9 cellular contexts compared by ENCODE assay signal in the genomic region with DNA sequence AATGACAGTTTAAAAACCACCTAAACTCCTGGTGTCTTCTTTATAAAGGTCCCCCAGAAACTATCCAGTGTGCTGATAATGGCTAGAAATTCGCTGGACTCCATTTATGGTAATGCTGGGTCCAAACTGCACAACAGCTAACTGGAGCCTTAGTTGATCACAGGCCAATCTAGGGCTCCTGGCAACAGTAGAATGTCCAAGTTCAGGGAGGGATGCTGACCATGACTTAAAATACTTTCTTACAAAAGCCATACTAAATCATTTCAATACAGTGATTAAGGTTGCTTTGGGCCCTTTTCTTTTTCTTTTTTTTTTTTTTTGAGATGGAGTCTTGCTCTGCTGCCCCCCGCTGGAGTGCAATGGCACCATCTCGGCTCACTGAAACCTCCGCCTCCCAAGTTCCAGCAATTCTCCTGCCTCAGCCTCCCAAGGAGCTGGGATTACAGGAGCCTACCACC. TPM values are rescaled to one million over a fixed set of nuclear protein-coding genes. Genes with fewer than 3 reads are reported as not detected.
A peak's percentile ranks its signal among the peaks of the same experiment; 100 is the strongest.
DNase-seq lines count a peak whose midpoint lies in the region; ATAC-seq, FAIRE-seq and TF ChIP-seq lines count a peak whose summit lies in the region.
"Had no signal": no experiment of that assay in that cellular context is flagged by ENCODE, and none has a peak within 500 bp of the region (broad histone marks: within the 10 kb centered on the region; RNA-seq: fewer than 3 reads in every experiment).

No MANE protein-coding gene starts in this region.

- H3K4me1 ChIP-seq in mammary epithelial cell (ENCODE audit: insufficient read depth, low read length), result peaks cover 15% of the 10 kb centered on the region

- in situ Hi-C loops in mammary epithelial cell (cut with MboI; ENCODE audit: low sequenced_read_pairs in 2 of 2), result no loop called here

- 97% methylated on average over 2 of the region's 4 CpGs for WGBS in mammary epithelial cell (ENCODE audit: low coverage, missing lambda C conversion rate)

- BruUV-seq in mammary epithelial cell (replicated peaks; lab: Mats Ljungman, UMichigan), result no TSS peak

- CTCF ChIA-PET in mammary epithelial cell (lab: Charles Lee; ENCODE audit: low non-redundant PET), result no interaction called here

- no peak for ATAC-seq in GM21717 (IDR thresholded peaks at IDR 0.05; ENCODE audit: unreplicated experiment)
- ATAC-seq: T-cell had no signal

- H3K27me3 Mint-ChIP-seq in neural crest cell (ENCODE audit: low read depth), result no peaks in the 10 kb centered on the region
- H3K27me3 Mint-ChIP-seq: T-cell had no signal

- H3K27me3 ChIP-seq in mammary epithelial cell (ENCODE audit: insufficient read depth, low read length), result no peaks in the 10 kb centered on the region

- H3K4me3 ChIP-seq in mammary epithelial cell (replicated peaks in 1 of 3; ENCODE audit: insufficient read depth in 1 of 3, low read depth in 2 of 3, low read length in 3 of 3), result no peak overlapping the region

- no peaks in the 10 kb centered on the region for H3K9me3 Mint-ChIP-seq in neural crest cell
- H3K9me3 Mint-ChIP-seq: T-cell had no signal

- DNase-seq in D341Med (ENCODE audit: low spot score) (peak; percentile 36), HT-29 (ENCODE audit: low spot score) (peak; percentile 25), mammary epithelial cell (no peak), neural crest cell (ENCODE audit: low read depth, low spot score) (peak; percentile 17), epidermal melanocyte (ENCODE audit: insufficient read length, low spot score) (no peak), GM12891 (ENCODE audit: insufficient read length, low spot score) (no peak), SW 1271 (lab: John Stamatoyannopoulos, UW) (no peak)

- no peak overlapping the region for H2AFZ ChIP-seq in mammary epithelial cell (ENCODE audit: low read depth, low read length)

- no peaks in the 10 kb centered on the region for H3K36me3 ChIP-seq in mammary epithelial cell (ENCODE audit: insufficient read depth, low read length)

- H3K9me3 ChIP-seq in mammary epithelial cell (replicated peaks; ENCODE audit: insufficient read depth, low read length), result no peaks in the 10 kb centered on the region

- no peak overlapping the region for H3K27ac Mint-ChIP-seq in neural crest cell (ENCODE audit: unreplicated experiment)
- H3K27ac Mint-ChIP-seq: T-cell had no signal

- dilution Hi-C loops in mammary epithelial cell (cut with HindIII; ENCODE audit: low sequenced_read_pairs), result no loop called here

- no peak overlapping the region for H3K4me2 ChIP-seq in mammary epithelial cell (ENCODE audit: insufficient read depth, low read depth, low read length)

- H3K79me2 ChIP-seq in mammary epithelial cell (ENCODE audit: insufficient read depth, low read length), result no peaks in the 10 kb centered on the region

- no peak for TF ChIP-seq POLR2A in GM12891 (IDR thresholded peaks at IDR 0.05; ENCODE audit: low read depth, low read length)

- H3K9ac ChIP-seq in mammary epithelial cell (ENCODE audit: insufficient read depth, low read length), result no peak overlapping the region

- intact Hi-C loops in mammary epithelial cell (cut with micrococcal nuclease), result no loop called here

- H3K4me1 Mint-ChIP-seq in neural crest cell, result no peaks in the 10 kb centered on the region

- peak; percentile 14 to 41 for TF ChIP-seq CTCF in mammary epithelial cell (conservative IDR thresholded peaks at IDR 0.05 in 1 of 2, IDR thresholded peaks at IDR 0.05 in 1 of 2; ENCODE audit: extremely low read depth in 1 of 2, insufficient read depth in 1 of 2, low read depth in 1 of 2, low read length in 2 of 2)
- TF ChIP-seq CTCF in neural crest cell (conservative IDR thresholded peaks at IDR 0.05), result peak; percentile 60

- H3K4me3 Mint-ChIP-seq in neural crest cell, result no peak overlapping the region
- H3K4me3 Mint-ChIP-seq: T-cell had no signal

- no peak for FAIRE-seq in GM12891 (lab: Jason Lieb, UNC)

- H3K27ac ChIP-seq in mammary epithelial cell (ENCODE audit: insufficient read depth, low read depth, low read length), result no peak overlapping the region

- peaks cover 3% of the 10 kb centered on the region for H3K36me3 Mint-ChIP-seq in neural crest cell (ENCODE audit: low read depth)

- no peaks in the 10 kb centered on the region for H4K20me1 ChIP-seq in mammary epithelial cell (ENCODE audit: insufficient read depth, low read length)

TF ChIP-seq in GM12891, 5 proteins besides CTCF, POLR2A, EP300 and RAD21:
- TF ChIP-seq POLR2AphosphoS5 (IDR thresholded peaks at IDR 0.05; ENCODE audit: low read depth, low read length) (no peak), PAX5 (IDR thresholded peaks at IDR 0.05; ENCODE audit: insufficient read depth, low read length, severe bottlenecking) (no peak), POU2F2 (IDR thresholded peaks at IDR 0.05; ENCODE audit: low read depth, low read length) (no peak), SPI1 (IDR thresholded peaks at IDR 0.05; ENCODE audit: low read depth, low read length) (no peak), TAF1 (IDR thresholded peaks at IDR 0.05; ENCODE audit: low read depth, low read length) (no peak)

RNA-seq across cellular contexts. Expression of gene GAB2, which starts 14.5 kb away (rescaled TPM):
- 1.8 and 3.6 TPM in 2 replicates for total RNA-seq in HT-29 (2014; rRNA removed; shearing (Covaris generic))
- total RNA-seq in mammary epithelial cell (1 to 10 TPM; 1.0 to 4.3 TPM), neural crest cell (23.4 and 27.9 TPM in 2 replicates)
- polyA plus RNA-seq in mammary epithelial cell, result 0.40 TPM
- 2.0 TPM for polyA minus RNA-seq in mammary epithelial cell
- polyA plus RNA-seq in GM12891 (2012; ENCODE audit: low read depth, missing spikeins), result 3.8 TPM

Comparison
In these comparisons a context has a peak if more than half of its experiments do, and no peak if none do; other contexts are left out.
1. DNase-seq: peak in D341Med (single experiment), HT-29 (single experiment) and neural crest cell (single experiment); none in mammary epithelial cell (single experiment), epidermal melanocyte (single experiment), GM12891 (single experiment) and SW 1271 (0 of 2).